In genomic region chr22:35563211-35563610, GRCh38 we compare ENCODE assay signal across 23 cellular contexts. TPM values are rescaled to one million over a fixed set of nuclear protein-coding genes. Genes with fewer than 3 reads are reported as not detected.
DNase-seq lines count a peak whose midpoint lies in the region; ATAC-seq and TF ChIP-seq lines count a peak whose summit lies in the region.
"Had no signal": no experiment of that assay in that cellular context is flagged by ENCODE, and none has a peak within 500 bp of the region (broad histone marks: within the 10 kb centered on the region; RNA-seq: fewer than 3 reads in every experiment).

No MANE protein-coding gene starts in this region.

- peaks cover 18% of the 10 kb centered on the region for H3K27me3 ChIP-seq in left ventricle myocardium inferior (ENCODE audit: low read depth)
- H3K27me3 ChIP-seq in heart right ventricle, result peaks cover 0 to 12% (median 0%) of the 10 kb centered on the region in 7 donors
- H3K27me3 ChIP-seq: Peyer's patch had no signal

- CTCF ChIA-PET in WTC11 (lab: Charles Lee), result interaction anchor here (1.3 to 2.1 kb wide), 2 partner anchors 15 to 20 kb away, joined by 8 to 9 read pairs; no protein-coding TSS in a partner anchor

- no peak overlapping the region; the same call in 1 of the 2 replicates for H3K27ac Mint-ChIP-seq in WTC11

- H3K4me3 ChIP-seq in left ventricle myocardium inferior, result no peak overlapping the region
- no peak overlapping the region for H3K4me3 ChIP-seq in heart right ventricle
- H3K4me3 ChIP-seq: GM23248, Peyer's patch had no signal

- no peak for TF ChIP-seq CTCF in left ventricle myocardium inferior (IDR thresholded peaks at IDR 0.05; ENCODE audit: borderline replicate concordance)
- TF ChIP-seq CTCF in heart right ventricle (IDR thresholded peaks at IDR 0.05), result no peak
- no peak for TF ChIP-seq CTCF in WTC11 (IDR thresholded peaks at IDR 0.05)
- no peak for TF ChIP-seq CTCF in GM10266 (IDR thresholded peaks at IDR 0.05; ENCODE audit: control insufficient read depth, insufficient read depth, low read depth, missing control alignments)

- ATAC-seq in heart right ventricle (no peak), WTC11 (peak; percentile 59), GM19467 (IDR thresholded peaks at IDR 0.05; ENCODE audit: unreplicated experiment) (no peak)
- ATAC-seq: SK-N-SH treated with all-trans-retinoic acid at 6 μM for 48 hours had no signal

- WGBS in heart right ventricle, 2 donors, result 59 to 61% methylated on average over 7 of the region's 7 CpGs

- H3K9me3 ChIP-seq in left ventricle myocardium inferior (replicated peaks), result no peaks in the 10 kb centered on the region
- peaks cover 0 to 5% (median 0%) of the 10 kb centered on the region in 11 donors for H3K9me3 ChIP-seq in heart right ventricle
- H3K9me3 ChIP-seq: Peyer's patch had no signal

- POLR2A ChIA-PET in WTC11 (lab: Charles Lee), result no interaction called here

- no peaks in the 10 kb centered on the region for H3K36me3 Mint-ChIP-seq in WTC11

- H3K27ac ChIP-seq in left ventricle myocardium inferior (replicated peaks), result peak overlapping the region; percentile 36
- peak overlapping the region in 1 of 10 donors; percentile 7 for H3K27ac ChIP-seq in heart right ventricle
- H3K27ac ChIP-seq: 22Rv1, GM23248, Peyer's patch had no signal

- peaks cover 20% of the 10 kb centered on the region for H3K4me1 Mint-ChIP-seq in WTC11

- no peaks in the 10 kb centered on the region for H3K9me3 Mint-ChIP-seq in WTC11

- H3K4me1 ChIP-seq in left ventricle myocardium inferior, result peaks cover 26% of the 10 kb centered on the region
- H3K4me1 ChIP-seq in heart right ventricle, result peaks cover 0 to 40% (median 18%) of the 10 kb centered on the region in 9 donors

- H3K36me3 ChIP-seq in left ventricle myocardium inferior, result no peaks in the 10 kb centered on the region
- H3K36me3 ChIP-seq in heart right ventricle, result no peaks in the 10 kb centered on the region
- H3K36me3 ChIP-seq: Peyer's patch had no signal

- intact Hi-C loops in left ventricle myocardium inferior (cut with micrococcal nuclease), result no loop called here
- intact Hi-C loops in heart right ventricle (cut with DNase I), result no loop called here

- no peaks in the 10 kb centered on the region for H3K27me3 Mint-ChIP-seq in WTC11 (ENCODE audit: low read depth)

- no peak overlapping the region for H3K4me3 Mint-ChIP-seq in WTC11

- DNase-seq in left ventricle myocardium inferior, result no peak
- no peak for DNase-seq in heart right ventricle
- no peak for DNase-seq in WTC11 (ENCODE audit: low spot score)
- DNase-seq in iPS-NIHi7 (ENCODE audit: extremely low spot score), result peak; percentile 41
- DNase-seq in HuH-7.5 (ENCODE audit: low spot score), result no peak
- no peak for DNase-seq in cerebellar cortex (ENCODE audit: low spot score)
- no peak for DNase-seq in GM10266 (ENCODE audit: extremely low spot score)
- DNase-seq: AML-193; EL; GM23248; KBM-7; NCI-H1105; NCI-H146; NCI-H2029; NCI-H226; NCI-H510A treated with DMSO at 0.1 percent for 48 hours; NCI-H748 treated with DMSO at 0.1 percent for 48 hours; NK-92 treated with Interleukin-12 subunit alpha and Interleukin-12 subunit beta, amount 100 ng/mL, for 24 hours; Peyer's patch had no signal

TF ChIP-seq in WTC11, 78 proteins besides CTCF, POLR2A, EP300 and RAD21:
- TF ChIP-seq PREB (CRISPR knock-in tag; IDR thresholded peaks at IDR 0.05; ENCODE audit: borderline replicate concordance), result no peak

RNA-seq across cellular contexts. Expression of gene RASD2, which starts 22.6 kb away (rescaled TPM):
- total RNA-seq in left ventricle myocardium inferior (5.0 TPM), heart right ventricle (1 to 10 TPM; 1.4 to 9.9 (median 3.6) TPM), WTC11 (2021) (2.5 to 3.1 TPM (median 3.0 TPM) in 3 replicates)
- polyA plus RNA-seq in heart right ventricle, result 1 to 10 TPM; 3.1 to 5.1 TPM

RNA-seq across cellular contexts. Expression of gene MB, which starts 53.9 kb away (rescaled TPM):
- total RNA-seq in left ventricle myocardium inferior (16,708 TPM), heart right ventricle (over 10,000 TPM in 9 of 10 donors, 1,000 to 10,000 TPM in 1; 9,966 to 22,407 (median 14,751) TPM), WTC11 (2021) (0.50 to 1.0 TPM (median 0.60 TPM) in 3 replicates)
- polyA plus RNA-seq in heart right ventricle, result over 10,000 TPM in 1 of 2 donors, 1,000 to 10,000 TPM in 1; 8,931 to 10,284 TPM
- total RNA-seq: GM23248 had no signal
- polyA plus RNA-seq: AG04450, GM23248 had no signal

Comparison
In these comparisons a context has a peak if more than half of its experiments do, and no peak if none do; other contexts are left out.
1. RNA of gene MB, which starts 53.9 kb away (total RNA-seq): 16,708 TPM in left ventricle myocardium inferior (single experiment) and 9,966 to 22,407 TPM in heart right ventricle; 0.50 to 1.0 TPM in WTC11; every median in the first group is over 1,000 times any median in the second.